Comparison of ENCODE assay signal across 10 cellular contexts in the genomic region with DNA sequence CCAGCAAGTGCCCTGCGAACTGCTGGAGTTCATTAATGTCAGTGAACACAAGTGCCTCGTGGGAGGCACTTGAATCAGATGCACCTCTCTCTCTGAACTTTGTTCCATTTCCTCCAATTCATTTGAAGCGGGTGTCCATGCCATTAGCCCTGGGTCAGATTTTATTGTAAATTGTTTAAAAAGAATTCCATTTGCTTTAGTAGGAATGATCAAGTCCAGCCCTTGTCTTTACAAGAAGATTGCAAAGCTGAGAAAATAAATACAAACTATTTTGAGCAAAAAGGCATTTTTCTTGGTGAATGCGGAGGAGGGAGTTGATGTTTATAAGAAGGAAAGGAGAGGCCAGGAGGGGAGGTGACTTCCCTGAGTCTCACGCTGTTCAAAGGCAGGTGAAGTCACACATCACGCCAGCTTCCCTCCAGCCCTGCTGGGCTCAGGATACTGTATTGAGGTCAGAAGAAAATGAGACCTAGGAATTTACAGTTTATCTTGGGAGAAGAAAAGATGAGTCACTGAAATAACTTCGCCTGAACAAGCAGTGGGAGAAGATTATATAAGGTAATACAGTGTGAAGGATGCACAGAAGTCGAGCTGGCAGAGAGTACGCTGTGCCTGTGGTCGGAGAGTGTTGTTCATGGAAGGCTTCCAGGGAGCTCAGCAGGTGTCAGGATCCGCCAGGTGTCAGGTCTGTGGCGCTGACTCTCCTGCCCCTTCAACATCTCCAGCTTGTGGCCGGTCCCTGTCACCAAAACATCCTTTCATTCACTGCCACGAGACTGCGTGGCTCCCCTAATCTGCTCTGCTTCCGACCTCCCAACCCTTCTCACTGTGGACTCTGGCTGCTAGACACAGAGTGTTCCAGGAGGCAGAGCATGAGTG. TPM values are rescaled to one million over a fixed set of nuclear protein-coding genes. Genes with fewer than 3 reads are reported as not detected.
DNase-seq lines count a peak whose midpoint lies in the region; ATAC-seq and TF ChIP-seq lines count a peak whose summit lies in the region.
"Had no signal": no experiment of that assay in that cellular context is flagged by ENCODE, and none has a peak within 500 bp of the region (broad histone marks: within the 10 kb centered on the region; RNA-seq: fewer than 3 reads in every experiment).

No MANE protein-coding gene starts in this region.

- ATAC-seq in RWPE2 (ENCODE audit: low read depth): peak; percentile 97
- peak; percentile 86 for ATAC-seq in foreskin keratinocyte
- ATAC-seq in HG03469 (IDR thresholded peaks at IDR 0.05; ENCODE audit: unreplicated experiment): no peak

- CTCF ChIA-PET in OCI-LY7 (lab: Charles Lee; ENCODE audit: unreplicated experiment): no interaction called here
- CTCF ChIA-PET in activated naive CD4-positive, alpha-beta T cell treated with anti-CD3 and anti-CD28 coated beads for 36 hours (lab: Charles Lee): no interaction called here

- TF ChIP-seq CTCF in RWPE2 (IDR thresholded peaks at IDR 0.05; ENCODE audit: poor library complexity, severe bottlenecking) (no peak), foreskin keratinocyte (conservative IDR thresholded peaks at IDR 0.05) (no peak), smooth muscle cell (IDR thresholded peaks at IDR 0.05; ENCODE audit: borderline replicate concordance, insufficient read depth, poor library complexity, severe bottlenecking) (no peak), OCI-LY7 (conservative IDR thresholded peaks at IDR 0.05; ENCODE audit: low read length) (no peak)

- H3K4me2 ChIP-seq in smooth muscle cell: peak overlapping the region; percentile 59
- H3K4me2 ChIP-seq in OCI-LY7 (ENCODE audit: low read length): no peak overlapping the region

- no peaks in the 10 kb centered on the region for H3K36me3 ChIP-seq in RWPE2 (ENCODE audit: low read depth)
- no peaks in the 10 kb centered on the region for H3K36me3 ChIP-seq in smooth muscle cell (ENCODE audit: low read depth)
- no peaks in the 10 kb centered on the region for H3K36me3 ChIP-seq in OCI-LY7 (ENCODE audit: insufficient read depth, low read length)

- peaks cover 11% of the 10 kb centered on the region for H3K27me3 Mint-ChIP-seq in activated naive CD4-positive, alpha-beta T cell treated with anti-CD3 and anti-CD28 coated beads for 36 hours (ENCODE audit: low read depth)

- H3K4me1 Mint-ChIP-seq in activated naive CD4-positive, alpha-beta T cell treated with anti-CD3 and anti-CD28 coated beads for 36 hours (ENCODE audit: low read depth): no peaks in the 10 kb centered on the region

- BruUV-seq in OCI-LY7 (replicated peaks; lab: Mats Ljungman, UMichigan): no TSS peak

- intact Hi-C loops in OCI-LY7 (cut with micrococcal nuclease; ENCODE audit: unreplicated experiment): no loop called here
- intact Hi-C loops in activated naive CD4-positive, alpha-beta T cell treated with anti-CD3 and anti-CD28 coated beads for 36 hours (cut with micrococcal nuclease): no loop called here

- peaks cover 27% of the 10 kb centered on the region for H4K20me1 ChIP-seq in smooth muscle cell (ENCODE audit: low read depth)
- no peaks in the 10 kb centered on the region for H4K20me1 ChIP-seq in OCI-LY7 (ENCODE audit: insufficient read depth, low read length)

- H3K9ac ChIP-seq in smooth muscle cell (ENCODE audit: low read depth): no peak overlapping the region
- H3K9ac ChIP-seq: parathyroid adenoma had no signal

- no peak overlapping the region for H3K27ac Mint-ChIP-seq in activated naive CD4-positive, alpha-beta T cell treated with anti-CD3 and anti-CD28 coated beads for 36 hours

- H3K9me2 ChIP-seq in OCI-LY7 (ENCODE audit: insufficient read depth, low read length): no peaks in the 10 kb centered on the region

- no peak overlapping the region for H3K4me3 Mint-ChIP-seq in activated naive CD4-positive, alpha-beta T cell treated with anti-CD3 and anti-CD28 coated beads for 36 hours

- H3K4me3 ChIP-seq in RWPE2 (ENCODE audit: severe bottlenecking): no peak overlapping the region
- H3K4me3 ChIP-seq in smooth muscle cell: no peak overlapping the region
- no peak overlapping the region for H3K4me3 ChIP-seq in OCI-LY7 (ENCODE audit: low read depth, low read length, poor library complexity, severe bottlenecking)

- POLR2A ChIA-PET in OCI-LY7 (lab: Charles Lee): interaction anchor here (0.5 kb wide), 2 partner anchors 24 to 108 kb away, joined by 3 to 4 read pairs; no protein-coding TSS in a partner anchor

- H2AFZ ChIP-seq in smooth muscle cell (ENCODE audit: low read depth): no peak overlapping the region
- H2AFZ ChIP-seq in OCI-LY7 (ENCODE audit: low read length): no peak overlapping the region
- H2AFZ ChIP-seq: parathyroid adenoma had no signal

- H3F3A ChIP-seq in smooth muscle cell (ENCODE audit: low read depth): peaks cover 7% of the 10 kb centered on the region

- DNase-seq in HT-29 (ENCODE audit: low spot score): peak; percentile 30
- DNase-seq in RWPE2 (ENCODE audit: low spot score): no peak
- DNase-seq in foreskin keratinocyte: peak; percentile 84 to 91
- DNase-seq in smooth muscle cell (lab: John Stamatoyannopoulos, UW; ENCODE audit: unreplicated experiment): no peak
- no peak for DNase-seq in OCI-LY7 (ENCODE audit: low spot score)
- no peak for DNase-seq in activated naive CD4-positive, alpha-beta T cell treated with anti-CD3 and anti-CD28 coated beads for 36 hours
- DNase-seq in activated CD4-positive, alpha-beta T cell treated with anti-CD3 and anti-CD28 coated beads, Interleukin-2, amount 50 U/mL, for 4 hours: no peak
- DNase-seq: activated CD4-positive, alpha-beta T cell treated with anti-CD3 and anti-CD28 coated beads, Interleukin-2, amount 50 U/mL, for 48 hours had no signal

- H3K27me3 ChIP-seq in RWPE2 (ENCODE audit: insufficient read depth, poor library complexity, severe bottlenecking): peaks cover 50% of the 10 kb centered on the region
- peaks cover 77% of the 10 kb centered on the region for H3K27me3 ChIP-seq in foreskin keratinocyte
- H3K27me3 ChIP-seq in smooth muscle cell (ENCODE audit: low read depth): no peaks in the 10 kb centered on the region

- H3K79me2 ChIP-seq in smooth muscle cell (ENCODE audit: low read depth) (no peaks in the 10 kb centered on the region), OCI-LY7 (ENCODE audit: insufficient read depth, low read depth, low read length) (no peaks in the 10 kb centered on the region)
- H3K79me2 ChIP-seq: parathyroid adenoma had no signal

- H3K4me1 ChIP-seq in RWPE2 (ENCODE audit: insufficient read depth, poor library complexity, severe bottlenecking) (peaks cover 4% of the 10 kb centered on the region), foreskin keratinocyte (peaks cover 8% of the 10 kb centered on the region), smooth muscle cell (ENCODE audit: low read depth) (peaks cover 5% of the 10 kb centered on the region), OCI-LY7 (ENCODE audit: insufficient read depth, low read length, poor library complexity, severe bottlenecking) (peaks cover 4% of the 10 kb centered on the region)
- H3K4me1 ChIP-seq: parathyroid adenoma had no signal

- H3K27ac ChIP-seq in RWPE2 (ENCODE audit: poor library complexity, severe bottlenecking) (no peak overlapping the region), foreskin keratinocyte (no peak overlapping the region), smooth muscle cell (ENCODE audit: low read depth) (peak overlapping the region; percentile 52), OCI-LY7 (ENCODE audit: low read depth, low read length, poor library complexity, severe bottlenecking) (no peak overlapping the region)
- H3K27ac ChIP-seq: parathyroid adenoma had no signal

- H3K9me3 ChIP-seq in RWPE2 (ENCODE audit: severe bottlenecking): no peaks in the 10 kb centered on the region
- H3K9me3 ChIP-seq in smooth muscle cell (replicated peaks; ENCODE audit: low read depth): no peaks in the 10 kb centered on the region
- H3K9me3 ChIP-seq in OCI-LY7 (ENCODE audit: low read length): no peaks in the 10 kb centered on the region

- 57% methylated on average over 16 of the region's 16 CpGs for WGBS in smooth muscle cell (ENCODE audit: low lambda C conversion rate)

- no peaks in the 10 kb centered on the region for H3K36me3 Mint-ChIP-seq in activated naive CD4-positive, alpha-beta T cell treated with anti-CD3 and anti-CD28 coated beads for 36 hours (ENCODE audit: low read depth)

- no peaks in the 10 kb centered on the region for H3K9me3 Mint-ChIP-seq in activated naive CD4-positive, alpha-beta T cell treated with anti-CD3 and anti-CD28 coated beads for 36 hours

RNA-seq across cellular contexts. Expression of gene EFR3B, which starts 36.5 kb away (rescaled TPM):
- 0.05 and 0.21 TPM in 2 replicates for total RNA-seq in HT-29 (2014; rRNA removed; shearing (Covaris generic))
- total RNA-seq in foreskin keratinocyte (0.21 and 0.58 TPM in 2 replicates), smooth muscle cell (4.1 and 5.2 TPM in 2 replicates), OCI-LY7 (2022) (not detected in 2 replicates)
- polyA plus RNA-seq in foreskin keratinocyte (0.07 and 0.12 TPM in 2 replicates), smooth muscle cell (3.5 and 4.0 TPM in 2 replicates)
- total RNA-seq in OCI-LY7 (2014; rRNA removed; shearing (Covaris generic)): not detected in 2 replicates
- under 1 TPM; 0.41 to 0.42 TPM for total RNA-seq in activated naive CD4-positive, alpha-beta T cell treated with anti-CD3 and anti-CD28 coated beads for 36 hours

Comparison
In these comparisons a context has a peak if more than half of its experiments do, and no peak if none do; other contexts are left out.
1. DNase-seq: peak in HT-29 (single experiment) and foreskin keratinocyte (2 of 2); none in RWPE2 (single experiment), smooth muscle cell (single experiment), OCI-LY7 (single experiment), activated naive CD4-positive, alpha-beta T cell treated with anti-CD3 and anti-CD28 coated beads for 36 hours (single experiment) and activated CD4-positive, alpha-beta T cell treated with anti-CD3 and anti-CD28 coated beads, Interleukin-2, amount 50 U/mL, for 4 hours (0 of 2).